Comparison of ENCODE assay signal across 8 cellular contexts in genomic region chr2:241686322-241686648, GRCh38. TPM values are rescaled to one million over a fixed set of nuclear protein-coding genes. Genes with fewer than 3 reads are reported as not detected.
A peak's percentile ranks its signal among the peaks of the same experiment; 100 is the strongest.
DNase-seq lines count a peak whose midpoint lies in the region; ATAC-seq, FAIRE-seq and TF ChIP-seq lines count a peak whose summit lies in the region.

No MANE protein-coding gene starts in this region.

- ATAC-seq in GM19328 (IDR thresholded peaks at IDR 0.05; ENCODE audit: unreplicated experiment), result peak; percentile 7
- peak; percentile 5 for ATAC-seq in HG03103 (IDR thresholded peaks at IDR 0.05; ENCODE audit: low read depth, unreplicated experiment)

- no peaks in the 10 kb centered on the region for H3K9me3 ChIP-seq in stomach smooth muscle (ENCODE audit: control insufficient read depth in 2 of 2, low read length in 2 of 2)

- peaks cover 8 to 11% of the 10 kb centered on the region in 2 donors for H3K36me3 ChIP-seq in stomach smooth muscle (ENCODE audit: control insufficient read depth in 2 of 2, insufficient read depth in 2 of 2, low read length in 2 of 2)

- H3K4me3 ChIP-seq in stomach smooth muscle (ENCODE audit: low read length in 2 of 2), result peak overlapping the region; percentile 80 to 92

- DNase-seq in immature natural killer cell (no peak), GM12892 (ENCODE audit: insufficient read length) (no peak), NAMALWA (ENCODE audit: low spot score) (no peak), activated gamma-delta T cell (lab: John Stamatoyannopoulos, UW) (no peak)

- TF ChIP-seq POLR2A in GM12892 (IDR thresholded peaks at IDR 0.05; ENCODE audit: low read depth, low read length), result no peak

- FAIRE-seq in GM12892 (lab: Jason Lieb, UNC), result no peak

- H3K9ac ChIP-seq in stomach smooth muscle (ENCODE audit: low read length in 2 of 2), result peak overlapping the region; percentile 52 to 60

- peaks cover 17% of the 10 kb centered on the region for H3K4me1 Mint-ChIP-seq in activated naive CD8-positive, alpha-beta T cell (ENCODE audit: low read depth)
- H3K4me1 Mint-ChIP-seq in immature natural killer cell, result peaks cover 32 to 34% of the 10 kb centered on the region in 2 donors

- H3K4me1 ChIP-seq in stomach smooth muscle (ENCODE audit: control insufficient read depth, insufficient read depth, low read length), result peaks cover 19% of the 10 kb centered on the region

- no peak overlapping the region for H3K27ac ChIP-seq in stomach smooth muscle (ENCODE audit: low read length)

- H3K27me3 ChIP-seq in stomach smooth muscle (ENCODE audit: control insufficient read depth in 1 of 2, insufficient read depth in 2 of 2, low read length in 2 of 2), result no peaks in the 10 kb centered on the region

- H3K4me3 Mint-ChIP-seq in activated naive CD8-positive, alpha-beta T cell, result peak overlapping the region; percentile 94
- peak overlapping the region; percentile 88 to 95 (median 89) for H3K4me3 Mint-ChIP-seq in immature natural killer cell

- H3K27ac Mint-ChIP-seq in activated naive CD8-positive, alpha-beta T cell, result peak overlapping the region; percentile 94
- peak overlapping the region; percentile 53 to 91 (median 82) for H3K27ac Mint-ChIP-seq in immature natural killer cell

- H3K27me3 Mint-ChIP-seq in activated naive CD8-positive, alpha-beta T cell, result no peaks in the 10 kb centered on the region
- H3K27me3 Mint-ChIP-seq in immature natural killer cell (ENCODE audit: low read depth in 3 of 3), result peaks cover 3 to 13% (median 3%) of the 10 kb centered on the region in 3 donors

- no peaks in the 10 kb centered on the region for H3K9me3 Mint-ChIP-seq in activated naive CD8-positive, alpha-beta T cell (ENCODE audit: low read depth)
- H3K9me3 Mint-ChIP-seq in immature natural killer cell, result no peaks in the 10 kb centered on the region

- H3K36me3 Mint-ChIP-seq in activated naive CD8-positive, alpha-beta T cell, result no peaks in the 10 kb centered on the region
- peaks cover 0 to 6% (median 4%) of the 10 kb centered on the region in 3 donors for H3K36me3 Mint-ChIP-seq in immature natural killer cell

RNA-seq across cellular contexts. Expression of gene DTYMK, which starts 0.3 kb away (rescaled TPM):
- 10 to 100 TPM; 43.8 to 60.3 (median 51.0) TPM for polyA plus RNA-seq in immature natural killer cell
- 40.0 TPM for polyA plus RNA-seq in GM12892 (2012; ENCODE audit: missing spikeins)

RNA-seq across cellular contexts. Expression of gene ING5, which starts 15.6 kb away (rescaled TPM):
- polyA plus RNA-seq in immature natural killer cell, result 1 to 10 TPM; 6.9 to 7.9 (median 7.7) TPM
- polyA plus RNA-seq in GM12892 (2012; ENCODE audit: missing spikeins), result 30.5 TPM

RNA-seq across cellular contexts. Expression of gene D2HGDH, which starts 48.1 kb away (rescaled TPM):
- 1 to 10 TPM in 2 of 3 donors, under 1 TPM in 1; 0.49 to 2.9 (median 1.5) TPM for polyA plus RNA-seq in immature natural killer cell
- polyA plus RNA-seq in GM12892 (2012; ENCODE audit: missing spikeins), result 16.8 TPM

RNA-seq across cellular contexts. Expression of gene ATG4B, which starts 48.8 kb away (rescaled TPM):
- polyA plus RNA-seq in immature natural killer cell, result 10 to 100 TPM; 70.5 to 78.9 (median 77.2) TPM
- 47.6 TPM for polyA plus RNA-seq in GM12892 (2012; ENCODE audit: missing spikeins)

RNA-seq across cellular contexts. Expression of gene THAP4, which starts 49.3 kb away (rescaled TPM):
- polyA plus RNA-seq in immature natural killer cell, result 10 to 100 TPM; 20.0 to 39.5 (median 29.4) TPM
- polyA plus RNA-seq in GM12892 (2012; ENCODE audit: missing spikeins), result 30.6 TPM
